Comparison of ENCODE assay signal across 8 cellular contexts in the genomic region with DNA sequence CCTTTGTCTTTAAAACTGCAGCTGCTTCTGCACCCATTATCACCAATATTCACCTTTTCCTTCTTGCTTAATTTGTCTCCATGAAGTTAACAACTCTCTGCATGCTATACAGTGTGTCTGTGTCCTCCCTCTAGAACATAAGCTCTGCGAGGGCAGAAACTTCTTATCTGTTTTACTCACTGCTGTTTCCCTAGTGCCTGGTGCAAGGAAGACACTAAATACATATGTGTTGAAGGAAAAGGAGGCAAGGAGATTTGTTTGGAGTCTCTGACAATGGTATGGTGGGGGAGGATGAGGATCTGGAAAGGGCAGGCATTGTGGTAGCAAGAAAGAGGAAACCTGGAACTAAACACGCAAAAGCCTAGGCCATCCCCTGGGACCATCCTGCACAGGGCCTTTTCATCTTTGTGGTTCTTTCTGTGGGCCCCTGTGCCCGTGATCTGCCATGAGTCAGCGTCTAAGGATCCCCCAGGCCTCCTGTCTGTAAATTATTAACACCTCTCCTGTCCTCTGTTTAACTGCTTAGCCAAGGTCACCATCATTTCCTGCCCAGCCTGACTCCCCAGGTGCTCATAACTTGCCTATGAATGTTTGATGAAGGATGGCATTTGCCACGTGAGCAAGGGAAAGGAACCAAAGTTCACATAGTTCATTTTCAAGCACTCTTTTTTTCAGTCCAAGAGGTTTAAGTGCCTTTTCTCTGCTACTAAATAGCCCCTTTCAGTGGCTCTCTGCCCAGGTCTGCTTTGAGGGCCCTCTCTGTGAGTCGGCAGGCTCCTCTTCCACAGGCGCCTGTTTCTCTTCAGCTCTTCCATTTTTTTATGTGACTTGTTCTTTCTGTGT.
DNase-seq lines count a peak whose midpoint lies in the region; ATAC-seq and TF ChIP-seq lines count a peak whose summit lies in the region.

No MANE protein-coding gene starts in this region.

- H3K27me3 Mint-ChIP-seq in natural killer cell (ENCODE audit: low read depth in 2 of 2): peaks cover 12 to 25% of the 10 kb centered on the region in 2 donors

- no peaks in the 10 kb centered on the region for H3K9me3 ChIP-seq in mucosa of rectum (ENCODE audit: control insufficient read depth in 2 of 2, low read length in 2 of 2)

- H3K27ac ChIP-seq in RWPE1: peak overlapping the region; percentile 46
- peak overlapping the region; percentile 44 to 77 for H3K27ac ChIP-seq in mucosa of rectum (ENCODE audit: low read depth in 2 of 2, low read length in 2 of 2)

- H3K36me3 ChIP-seq in mucosa of rectum (ENCODE audit: control insufficient read depth in 2 of 2, insufficient read depth in 2 of 2, low read length in 2 of 2): no peaks in the 10 kb centered on the region

- H3K9me3 Mint-ChIP-seq in natural killer cell: no peaks in the 10 kb centered on the region

- no peaks in the 10 kb centered on the region for H3K4me1 Mint-ChIP-seq in natural killer cell

- TF ChIP-seq CTCF in RWPE1 (conservative IDR thresholded peaks at IDR 0.05; ENCODE audit: low read depth) (no peak), natural killer cell (IDR thresholded peaks at IDR 0.05) (no peak)

- POLR2A ChIA-PET in RWPE1 (lab: Yijun Ruan, JAX; ENCODE audit: low non-redundant PET): no interaction called here

- no peak overlapping the region for H3K4me3 Mint-ChIP-seq in natural killer cell

- H3K9ac ChIP-seq in mucosa of rectum (ENCODE audit: low read depth in 1 of 2, low read length in 2 of 2): peak overlapping the region in 1 of 2 donors; percentile 35

- intact Hi-C loops in natural killer cell (cut with micrococcal nuclease): no loop called here

- H3K27ac Mint-ChIP-seq in natural killer cell: no peak overlapping the region

- ATAC-seq in GM19023 (IDR thresholded peaks at IDR 0.05; ENCODE audit: unreplicated experiment) (peak; percentile 83), HG03045 (IDR thresholded peaks at IDR 0.05; ENCODE audit: unreplicated experiment) (peak; percentile 50), natural killer cell (no peak)

- H3K27me3 ChIP-seq in mucosa of rectum (ENCODE audit: control insufficient read depth in 2 of 2, insufficient read depth in 2 of 2, low read length in 2 of 2): no peaks in the 10 kb centered on the region

- DNase-seq in RWPE1 (ENCODE audit: low spot score): no peak
- no peak for DNase-seq in T-helper 1 cell
- DNase-seq in stimulated activated CD4-positive, alpha-beta T cell treated with anti-CD3 and anti-CD28 coated beads, Interleukin-12 subunit alpha, Interleukin-12 subunit beta, amount 100 ng/mL, for 4 hours: no peak
- DNase-seq in natural killer cell: no peak
- DNase-seq in germinal center (ENCODE audit: low spot score): no peak

- H3K36me3 Mint-ChIP-seq in natural killer cell: no peaks in the 10 kb centered on the region

- H3K4me3 ChIP-seq in mucosa of rectum (ENCODE audit: low read length in 2 of 2): peak overlapping the region in 1 of 2 donors; percentile 17

- CTCF ChIA-PET in RWPE1 (lab: Yijun Ruan, JAX): no interaction called here

- H3K4me1 ChIP-seq in mucosa of rectum (ENCODE audit: control insufficient read depth in 2 of 2, insufficient read depth in 2 of 2, low read length in 2 of 2): peaks cover 20 to 38% of the 10 kb centered on the region in 2 donors

Comparison
In these comparisons a context has a peak if more than half of its experiments do, and no peak if none do; other contexts are left out.
1. ATAC-seq: peak in GM19023 (single experiment) and HG03045 (single experiment); none in natural killer cell (0 of 3).